Comparison of ENCODE assay signal across 23 cellular contexts in the genomic region with DNA sequence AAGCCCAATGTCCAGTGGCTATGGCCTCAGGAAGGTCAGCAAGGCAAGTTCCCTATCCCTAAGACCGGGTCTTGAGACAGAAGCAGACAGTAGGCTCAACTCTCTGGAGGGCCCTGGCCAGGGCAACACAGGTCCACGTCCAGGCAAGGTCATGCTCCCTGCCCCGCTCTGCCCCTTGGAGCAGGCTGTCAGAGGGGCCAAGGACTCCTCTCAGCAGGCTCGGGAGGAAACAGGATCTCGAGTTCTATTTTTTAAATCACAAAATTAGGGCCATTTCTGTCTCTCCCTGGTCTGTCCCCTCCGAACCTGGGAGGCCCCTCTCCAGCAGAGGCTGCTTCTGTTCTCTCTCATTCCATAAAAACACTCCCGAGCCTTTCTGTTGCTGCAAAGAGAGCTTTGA. TPM values are rescaled to one million over a fixed set of nuclear protein-coding genes. Genes with fewer than 3 reads are reported as not detected.
"Had no signal": no experiment of that assay in that cellular context is flagged by ENCODE, and none has a peak within 500 bp of the region (broad histone marks: within the 10 kb centered on the region; RNA-seq: fewer than 3 reads in every experiment).

No MANE protein-coding gene starts in this region.

- H3K4me1 Mint-ChIP-seq: activated CD4-positive, alpha-beta T cell treated with anti-CD3 and anti-CD28 coated beads, Interleukin-2, amount 10 ng/mL, durations not matched to agents 24 days and 14 days; T-cell had no signal

- ATAC-seq: activated CD8-positive, alpha-beta T cell treated with anti-CD3 and anti-CD28 coated beads for 36 hours; left colon; natural killer cell treated with Interleukin-12 subunit alpha and Interleukin-12 subunit beta and Interleukin-15 and Interleukin-18, amount 100 ng/mL, for 72 hours; psoas muscle; right cardiac atrium; stimulated activated naive CD8-positive, alpha-beta T cell treated with anti-CD3 and anti-CD28 coated beads, Interleukin-15, Interleukin-2, amounts not matched to agents 100 U/mL and 50 U/mL, for 24 hours; T-cell had no signal

- H3K27me3 ChIP-seq: adrenal gland, colonic mucosa, testis had no signal

- H3K27ac Mint-ChIP-seq: activated CD4-positive, alpha-beta T cell treated with anti-CD3 and anti-CD28 coated beads, Interleukin-2, amount 10 ng/mL, durations not matched to agents 24 days and 14 days; activated CD8-positive, alpha-beta T cell treated with anti-CD3 and anti-CD28 coated beads for 36 hours; mesothelial cell of epicardium; natural killer cell treated with Interleukin-12 subunit alpha and Interleukin-12 subunit beta and Interleukin-15 and Interleukin-18, amount 100 ng/mL, for 72 hours; T-cell had no signal

- H3K9me3 Mint-ChIP-seq: activated CD4-positive, alpha-beta T cell treated with anti-CD3 and anti-CD28 coated beads, Interleukin-2, amount 10 ng/mL, durations not matched to agents 24 days and 14 days; activated CD8-positive, alpha-beta T cell treated with anti-CD3 and anti-CD28 coated beads for 36 hours; mesothelial cell of epicardium; natural killer cell treated with Interleukin-12 subunit alpha and Interleukin-12 subunit beta and Interleukin-15 and Interleukin-18, amount 100 ng/mL, for 72 hours; T-cell had no signal

- H3K4me3 ChIP-seq: adrenal gland, colonic mucosa, lung, psoas muscle, testis, upper lobe of left lung had no signal

- H3K36me3 ChIP-seq: adrenal gland, colonic mucosa, upper lobe of left lung had no signal

- H3K4me3 Mint-ChIP-seq: activated CD4-positive, alpha-beta T cell treated with anti-CD3 and anti-CD28 coated beads, Interleukin-2, amount 10 ng/mL, durations not matched to agents 24 days and 14 days; activated CD8-positive, alpha-beta T cell treated with anti-CD3 and anti-CD28 coated beads for 36 hours; mesothelial cell of epicardium; natural killer cell treated with Interleukin-12 subunit alpha and Interleukin-12 subunit beta and Interleukin-15 and Interleukin-18, amount 100 ng/mL, for 72 hours; T-cell had no signal

- DNase-seq: activated CD4-positive, alpha-beta T cell treated with anti-CD3 and anti-CD28 coated beads, Interleukin-2, amount 10 ng/mL, durations not matched to agents 24 days and 14 days; activated CD4-positive, CD25-positive, alpha-beta regulatory T cell; activated CD8-positive, alpha-beta T cell treated with anti-CD3 and anti-CD28 coated beads for 36 hours; activated effector memory CD4-positive, alpha-beta T cell treated with Interleukin-2 at 50 U/mL for 16 hours; activated naive CD4-positive, alpha-beta T cell treated with anti-CD3 and anti-CD28 coated beads, Interleukin-2, amount 50 U/mL, for 16 hours; activated T-cell treated with anti-CD3 and anti-CD28 coated beads, Interleukin-2, amount 50 U/mL, for 1 hour; adrenal gland; colonic mucosa; foreskin melanocyte; islet precursor cell; stimulated activated naive CD8-positive, alpha-beta T cell treated with anti-CD3 and anti-CD28 coated beads, Interleukin-15, Interleukin-2, amounts not matched to agents 100 U/mL and 50 U/mL, for 24 hours; T-cell; T-helper 9 cell; testis; upper lobe of left lung had no signal

- H3K9me3 ChIP-seq: adrenal gland, colonic mucosa, psoas muscle, testis, upper lobe of left lung had no signal

- H3K4me1 ChIP-seq: colonic mucosa, psoas muscle had no signal

- H3K27me3 Mint-ChIP-seq: activated CD4-positive, alpha-beta T cell treated with anti-CD3 and anti-CD28 coated beads, Interleukin-2, amount 10 ng/mL, durations not matched to agents 24 days and 14 days; activated CD8-positive, alpha-beta T cell treated with anti-CD3 and anti-CD28 coated beads for 36 hours; natural killer cell treated with Interleukin-12 subunit alpha and Interleukin-12 subunit beta and Interleukin-15 and Interleukin-18, amount 100 ng/mL, for 72 hours had no signal

- H3K27ac ChIP-seq: adrenal gland, colonic mucosa, psoas muscle, testis, upper lobe of left lung had no signal

- H3K36me3 Mint-ChIP-seq: mesothelial cell of epicardium; natural killer cell treated with Interleukin-12 subunit alpha and Interleukin-12 subunit beta and Interleukin-15 and Interleukin-18, amount 100 ng/mL, for 72 hours; T-cell had no signal

RNA-seq across cellular contexts. Expression of gene FCN1, which starts 24.3 kb away (rescaled TPM):
- total RNA-seq: activated CD4-positive, alpha-beta T cell treated with anti-CD3 and anti-CD28 coated beads, Interleukin-2, amount 10 ng/mL, durations not matched to agents 24 days and 14 days; activated CD8-positive, alpha-beta T cell treated with anti-CD3 and anti-CD28 coated beads for 36 hours; epithelial cell of proximal tubule; mesothelial cell of epicardium; natural killer cell treated with Interleukin-12 subunit alpha and Interleukin-12 subunit beta and Interleukin-15 and Interleukin-18, amount 100 ng/mL, for 72 hours; osteocyte had no signal
